ENCODE assay signal across 17 cellular contexts in genomic region chr6:124995645-124996325, GRCh38. TPM values are rescaled to one million over a fixed set of nuclear protein-coding genes. Genes with fewer than 3 reads are reported as not detected.
"Had no signal": no experiment of that assay in that cellular context is flagged by ENCODE, and none has a peak within 500 bp of the region (broad histone marks: within the 10 kb centered on the region; RNA-seq: fewer than 3 reads in every experiment).

No MANE protein-coding gene starts in this region.

- DNase-seq: activated B cell treated with CpG ODN at 0.5 μM for 24 hours; activated CD4-positive, alpha-beta T cell treated with anti-CD3 and anti-CD28 coated beads, Interleukin-2, amount 10 ng/mL, durations not matched to agents 7 days and 5 days; activated CD8-positive, alpha-beta memory T cell treated with anti-CD3 and anti-CD28 coated beads for 24 hours; activated naive CD4-positive, alpha-beta T cell treated with anti-CD3 and anti-CD28 coated beads for 36 hours; body of pancreas; cerebellar nuclear complex; dorsolateral prefrontal cortex; foreskin keratinocyte; heart left ventricle; left ventricle myocardium superior; spleen; stimulated activated CD4-positive, alpha-beta T cell treated with anti-CD3 and anti-CD28 coated beads, Interleukin-1b, Interleukin-23, amount 100 ng/mL, for 48 hours; T-helper 17 cell; transverse colon had no signal

- H3K9me3 ChIP-seq: body of pancreas, heart left ventricle, right atrium auricular region, spleen, transverse colon had no signal

- H3K9ac ChIP-seq: neural progenitor cell had no signal

- H2AFZ ChIP-seq: neural progenitor cell had no signal

- H3K36me3 ChIP-seq: heart left ventricle, neural progenitor cell, right atrium auricular region, spleen, transverse colon had no signal

- H3K4me2 ChIP-seq: neural progenitor cell had no signal

- ATAC-seq: body of pancreas; foreskin keratinocyte; heart left ventricle; left ventricle myocardium superior; stimulated activated memory B cell treated with anti-CD40 and anti-IgM and Interleukin-4, amounts not matched to agents 10 μg/mL and 1 μg/mL and 100 μg/mL, for 72 hours; T-helper 17 cell had no signal

- H3K27me3 ChIP-seq: body of pancreas, dorsolateral prefrontal cortex, foreskin keratinocyte, heart left ventricle, neural progenitor cell, right atrium auricular region, spleen, transverse colon had no signal

- H3K27ac ChIP-seq: body of pancreas, dorsolateral prefrontal cortex, foreskin keratinocyte, heart left ventricle, neural progenitor cell, right atrium auricular region, spleen, transverse colon had no signal

- H3K4me3 ChIP-seq: body of pancreas, dorsolateral prefrontal cortex, heart left ventricle, neural progenitor cell, right atrium auricular region, spleen, transverse colon had no signal

RNA-seq across cellular contexts. Expression of gene RNF217, which starts 33.5 kb away (rescaled TPM):
- total RNA-seq: activated B cell treated with CpG ODN at 0.5 μM for 24 hours had no signal
